Comparison of ENCODE assay signal across 18 cellular contexts in genomic region chr6:3418521-3419060, GRCh38. TPM values are rescaled to one million over a fixed set of nuclear protein-coding genes. Genes with fewer than 3 reads are reported as not detected.
DNase-seq lines count a peak whose midpoint lies in the region; ATAC-seq and TF ChIP-seq lines count a peak whose summit lies in the region.
"Had no signal": no experiment of that assay in that cellular context is flagged by ENCODE, and none has a peak within 500 bp of the region (broad histone marks: within the 10 kb centered on the region; RNA-seq: fewer than 3 reads in every experiment).

No MANE protein-coding gene starts in this region.

- no peaks in the 10 kb centered on the region for H3K36me3 ChIP-seq in PC-3 (ENCODE audit: low read depth, low read length)
- H3K36me3 ChIP-seq: adrenal gland, BLaER1, heart right ventricle had no signal

- BruUV-seq in PC-3 (replicated peaks; lab: Mats Ljungman, UMichigan): no TSS peak

- H3K9ac ChIP-seq in PC-3 (ENCODE audit: low read length): no peak overlapping the region
- H3K9ac ChIP-seq: BLaER1 had no signal

- POLR2A ChIA-PET in PC-3 (lab: Charles Lee; ENCODE audit: unreplicated experiment): no interaction called here

- no peak overlapping the region for H3K27ac Mint-ChIP-seq in HFFc6
- H3K27ac Mint-ChIP-seq: activated CD4-positive, alpha-beta T cell treated with anti-CD3 and anti-CD28 coated beads, Interleukin-2, amount 10 ng/mL, durations not matched to agents 7 days and 5 days; stimulated activated naive CD8-positive, alpha-beta T cell treated with anti-CD3 and anti-CD28 coated beads, Interleukin-15, Interleukin-2, amounts not matched to agents 100 ng/mL and 50 ng/mL, for 24 hours had no signal

- DNase-seq in Caki2 (ENCODE audit: low read depth) (peak; percentile 28), PC-3 (peak; percentile 64), erythroblast (lab: John Stamatoyannopoulos, UW) (peak; percentile 73 to 78), mucosa of gallbladder (ENCODE audit: low spot score) (peak; percentile 57), HFFc6 (no peak), H4 (ENCODE audit: low spot score) (no peak), T1000 (lab: John Stamatoyannopoulos, UW) (no peak)
- DNase-seq: activated CD4-positive, alpha-beta T cell treated with anti-CD3 and anti-CD28 coated beads, Interleukin-2, amount 10 ng/mL, durations not matched to agents 7 days and 5 days; activated effector memory CD4-positive, alpha-beta T cell treated with anti-CD3 and anti-CD28 coated beads, Interleukin-2, amount 50 U/mL, for 16 hours; adrenal gland; HCEC 1CT; heart right ventricle; mesendoderm; NCI-H446 treated with DMSO at 0.1 percent for 48 hours had no signal

- H3K27ac ChIP-seq in PC-3 (ENCODE audit: low read length): peak overlapping the region; percentile 63; the same call in 1 of the 2 replicates
- H3K27ac ChIP-seq: adrenal gland, BLaER1, heart right ventricle had no signal

- no peaks in the 10 kb centered on the region for H3K9me3 Mint-ChIP-seq in HFFc6
- H3K9me3 Mint-ChIP-seq: activated CD4-positive, alpha-beta T cell treated with anti-CD3 and anti-CD28 coated beads, Interleukin-2, amount 10 ng/mL, durations not matched to agents 7 days and 5 days; stimulated activated naive CD8-positive, alpha-beta T cell treated with anti-CD3 and anti-CD28 coated beads, Interleukin-15, Interleukin-2, amounts not matched to agents 100 ng/mL and 50 ng/mL, for 24 hours had no signal

- intact Hi-C loops in PC-3 (cut with micrococcal nuclease): no loop called here

- CTCF ChIA-PET in PC-3 (lab: Charles Lee): no interaction called here

- TF ChIP-seq POLR2A in erythroblast (IDR thresholded peaks at IDR 0.05; ENCODE audit: low read length): peak; percentile 33

- peak; percentile 18; the same call in 1 of the 2 replicates for ATAC-seq in PC-3
- ATAC-seq in GM21447 (IDR thresholded peaks at IDR 0.05; ENCODE audit: unreplicated experiment): no peak
- ATAC-seq: Right ventricle myocardium inferior had no signal

- no peaks in the 10 kb centered on the region for H3K9me3 ChIP-seq in PC-3 (ENCODE audit: low read length)
- H3K9me3 ChIP-seq: adrenal gland, BLaER1, heart right ventricle had no signal

- peaks cover 10% of the 10 kb centered on the region for H3K4me1 Mint-ChIP-seq in HFFc6 (ENCODE audit: low read depth)

- H3K9me2 ChIP-seq in PC-3 (replicated peaks; ENCODE audit: low read length): no peaks in the 10 kb centered on the region

- peaks cover 49% of the 10 kb centered on the region for H3K4me1 ChIP-seq in PC-3 (ENCODE audit: insufficient read depth, low read length)
- H3K4me1 ChIP-seq: adrenal gland had no signal

- H3K4me3 Mint-ChIP-seq in HFFc6: no peak overlapping the region
- H3K4me3 Mint-ChIP-seq: activated CD4-positive, alpha-beta T cell treated with anti-CD3 and anti-CD28 coated beads, Interleukin-2, amount 10 ng/mL, durations not matched to agents 7 days and 5 days; stimulated activated naive CD8-positive, alpha-beta T cell treated with anti-CD3 and anti-CD28 coated beads, Interleukin-15, Interleukin-2, amounts not matched to agents 100 ng/mL and 50 ng/mL, for 24 hours had no signal

- no peaks in the 10 kb centered on the region for H3F3A ChIP-seq in PC-3 (ENCODE audit: low read length, unreplicated experiment)

- H4K20me1 ChIP-seq in PC-3 (ENCODE audit: low read length): no peaks in the 10 kb centered on the region
- H4K20me1 ChIP-seq: BLaER1 had no signal

- no peak overlapping the region for H3K4me3 ChIP-seq in PC-3 (ENCODE audit: low read length)
- H3K4me3 ChIP-seq: adrenal gland, BLaER1, heart right ventricle had no signal

- in situ Hi-C loops in Caki2 (cut with HindIII; ENCODE audit: low pct_unique_long_range_greater_than_20kb, low sequenced_read_pairs): no loop called here

- peak overlapping the region; percentile 41; the same call in 1 of the 2 replicates for H3K4me2 ChIP-seq in PC-3 (ENCODE audit: low read length)
- H3K4me2 ChIP-seq: BLaER1 had no signal

- H2AFZ ChIP-seq in PC-3 (ENCODE audit: low read length): no peak overlapping the region

- TF ChIP-seq CTCF in PC-3 (conservative IDR thresholded peaks at IDR 0.05; ENCODE audit: low read depth, low read length): no peak
- no peak for TF ChIP-seq CTCF in HFFc6 (IDR thresholded peaks at IDR 0.05)

- H3K36me3 Mint-ChIP-seq in HFFc6 (ENCODE audit: low read depth): no peaks in the 10 kb centered on the region

- peaks cover 43% of the 10 kb centered on the region for H3K27me3 Mint-ChIP-seq in HFFc6 (ENCODE audit: insufficient read depth)

- no peaks in the 10 kb centered on the region for H3K79me2 ChIP-seq in PC-3 (ENCODE audit: low read length)

- H3K27me3 ChIP-seq in PC-3 (ENCODE audit: low read length): no peaks in the 10 kb centered on the region
- H3K27me3 ChIP-seq: adrenal gland, BLaER1 had no signal

RNA-seq across cellular contexts. Expression of gene SLC22A23, which starts 38.3 kb away (rescaled TPM):
- 3.6 and 10.1 TPM in 2 replicates for total RNA-seq in Caki2 (2014; rRNA removed; shearing (Covaris generic); ENCODE audit: low replicate concordance)
- total RNA-seq in PC-3 (2014; rRNA removed) (5.7 and 8.2 TPM in 2 replicates), mucosa of gallbladder (46.0 TPM)
- total RNA-seq in HFFc6 (2021; fragmentation: NEBNext Ultra II Directional; extraction: Animal tissue kit (Norgen Biotek cat#: 25700)): under 1 TPM; 0.10 to 0.55 (median 0.21) TPM
- total RNA-seq in H4 (2014; rRNA removed; shearing (Covaris generic)): 1.9 and 2.6 TPM in 2 replicates

Comparison
In these comparisons a context has a peak if more than half of its experiments do, and no peak if none do; other contexts are left out.
1. DNase-seq: peak in Caki2 (single experiment), PC-3 (single experiment), erythroblast (2 of 2) and mucosa of gallbladder (single experiment); none in HFFc6 (single experiment), H4 (single experiment) and T1000 (single experiment).